Comparison of ENCODE assay signal across 8 cellular contexts in genomic region chr14:35149239-35149638, GRCh38.
"Had no signal": no experiment of that assay in that cellular context is flagged by ENCODE, and none has a peak within 500 bp of the region (broad histone marks: within the 10 kb centered on the region; RNA-seq: fewer than 3 reads in every experiment).

No MANE protein-coding gene starts in this region.

- DNase-seq: GM23248, GOT3, H7, HFFc6, KBM-7 had no signal

- H3K4me1 ChIP-seq: HAP-1 had no signal

- H3K4me3 ChIP-seq: GM23248, HAP-1 had no signal

- H3K27me3 Mint-ChIP-seq: IgD-negative memory B cell had no signal

- H3K9me3 Mint-ChIP-seq: HFFc6, IgD-negative memory B cell had no signal

- ATAC-seq: HCT116 had no signal

- H3K27ac Mint-ChIP-seq: HFFc6, IgD-negative memory B cell had no signal

- H3K9ac ChIP-seq: GM23248 had no signal

- H3K4me3 Mint-ChIP-seq: HFFc6, IgD-negative memory B cell had no signal

- H3K27ac ChIP-seq: GM23248 had no signal

- H3K9me3 ChIP-seq: HAP-1 had no signal

- H2AFZ ChIP-seq: GM23248 had no signal
